Comparison of ENCODE assay signal across 8 cellular contexts in the genomic region with DNA sequence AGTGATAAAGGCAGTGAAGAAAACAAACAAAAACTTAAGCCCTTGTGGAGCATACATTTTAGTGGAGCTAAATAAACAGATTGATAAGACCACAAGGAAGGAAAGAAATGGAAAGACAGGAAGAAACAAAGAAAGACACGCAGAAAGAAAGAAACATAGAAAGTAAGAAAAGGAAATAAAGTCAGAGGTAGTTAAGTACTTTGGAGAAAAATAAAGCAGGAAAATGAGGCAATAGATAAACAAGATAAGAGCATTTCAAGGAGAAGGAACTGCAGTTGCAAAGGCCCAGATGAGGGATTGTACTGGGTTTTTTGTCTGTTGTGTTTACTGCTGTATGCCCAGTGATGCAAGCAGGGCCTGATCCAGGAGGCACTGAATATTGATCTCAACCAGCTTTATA. TPM values are rescaled to one million over a fixed set of nuclear protein-coding genes. Genes with fewer than 3 reads are reported as not detected.
A peak's percentile ranks its signal among the peaks of the same experiment; 100 is the strongest.
DNase-seq lines count a peak whose midpoint lies in the region; ATAC-seq lines count a peak whose summit lies in the region.

No MANE protein-coding gene starts in this region.

- no peak overlapping the region for H2BK12ac ChIP-seq in neuronal stem cell (ENCODE audit: low read length)

- H3K9me3 ChIP-seq in iPS-20b (ENCODE audit: insufficient read depth, low read depth, low read length), result no peaks in the 10 kb centered on the region
- no peaks in the 10 kb centered on the region for H3K9me3 ChIP-seq in subcutaneous abdominal adipose tissue (ENCODE audit: control insufficient read depth in 5 of 5, low read length in 5 of 5)
- peaks cover 2 to 6% of the 10 kb centered on the region in 2 donors for H3K9me3 ChIP-seq in neuronal stem cell (replicated peaks in 1 of 2; ENCODE audit: control insufficient read depth in 2 of 2, insufficient read depth in 1 of 2, low read depth in 1 of 2, low read length in 2 of 2)

- no peak overlapping the region for H3K18ac ChIP-seq in neuronal stem cell (ENCODE audit: low read length)

- no peak overlapping the region for H2AFZ ChIP-seq in neuronal stem cell (ENCODE audit: low read length)

- H3K4me3 ChIP-seq in iPS-20b (ENCODE audit: low read length), result peak overlapping the region; percentile 73
- H3K4me3 ChIP-seq in subcutaneous abdominal adipose tissue (ENCODE audit: low read depth in 1 of 5, low read length in 5 of 5), result peak overlapping the region in 4 of 5 donors; percentile 80 to 97 (median 83)
- H3K4me3 ChIP-seq in neuronal stem cell (ENCODE audit: low read length in 2 of 2), result peak overlapping the region in 1 of 2 donors; percentile 64

- H3K4me3 Mint-ChIP-seq in activated T-cell treated with anti-CD3 and anti-CD28 coated beads, Interleukin-2, amount 50 U/mL, for 72 hours, result peak overlapping the region; percentile 86 to 96
- H3K4me3 Mint-ChIP-seq in activated T-helper 17 cell treated with anti-CD3 and anti-CD28 coated beads, Interleukin-2, amount 50 U/mL, for 72 hours, result peak overlapping the region; percentile 88

- no peak overlapping the region for H2BK5ac ChIP-seq in neuronal stem cell (ENCODE audit: low read length)

- no peak overlapping the region for H3K27ac ChIP-seq in iPS-20b (ENCODE audit: low read length)
- peak overlapping the region; percentile 94 for H3K27ac ChIP-seq in subcutaneous abdominal adipose tissue (ENCODE audit: low read depth, low read length)
- H3K27ac ChIP-seq in neuronal stem cell (replicated peaks; ENCODE audit: low read length), result no peak overlapping the region

- no peak overlapping the region for H2BK120ac ChIP-seq in neuronal stem cell (ENCODE audit: low read depth, low read length)

- peaks cover 9 to 22% of the 10 kb centered on the region in 2 donors for H3K36me3 Mint-ChIP-seq in activated T-cell treated with anti-CD3 and anti-CD28 coated beads, Interleukin-2, amount 50 U/mL, for 72 hours (ENCODE audit: insufficient read depth in 2 of 2)
- peaks cover 47% of the 10 kb centered on the region for H3K36me3 Mint-ChIP-seq in activated T-helper 17 cell treated with anti-CD3 and anti-CD28 coated beads, Interleukin-2, amount 50 U/mL, for 72 hours (ENCODE audit: low read depth)

- no peak for DNase-seq in activated T-cell treated with anti-CD3 and anti-CD28 coated beads, Interleukin-2, amount 50 U/mL, for 72 hours
- DNase-seq in activated T-cell treated with anti-CD3 and anti-CD28 coated beads, Interleukin-2, amount 50 U/mL, for 48 hours, result no peak
- DNase-seq in NCI-H69 (lab: John Stamatoyannopoulos, UW) (no peak), neuronal stem cell (ENCODE audit: low spot score) (no peak)

- no peak overlapping the region for H3K4ac ChIP-seq in neuronal stem cell (ENCODE audit: low read length)

- peaks cover 2% of the 10 kb centered on the region for H3K79me1 ChIP-seq in neuronal stem cell (ENCODE audit: low read depth, low read length)

- H4K8ac ChIP-seq in neuronal stem cell (ENCODE audit: low read depth, low read length), result no peak overlapping the region

- peak overlapping the region; percentile 92 for H3K27ac Mint-ChIP-seq in activated T-cell treated with anti-CD3 and anti-CD28 coated beads, Interleukin-2, amount 50 U/mL, for 72 hours
- peak overlapping the region; percentile 84 for H3K27ac Mint-ChIP-seq in activated T-helper 17 cell treated with anti-CD3 and anti-CD28 coated beads, Interleukin-2, amount 50 U/mL, for 72 hours

- H3K4me2 ChIP-seq in neuronal stem cell (ENCODE audit: insufficient read depth, low read length, poor library complexity, severe bottlenecking), result no peak overlapping the region

- H4K91ac ChIP-seq in neuronal stem cell (ENCODE audit: low read depth, low read length, poor library complexity), result no peak overlapping the region

- no peak for ATAC-seq in activated T-cell treated with anti-CD3 and anti-CD28 coated beads, Interleukin-2, amount 50 U/mL, for 72 hours (replicated peaks in 1 of 2)
- no peak for ATAC-seq in activated T-helper 17 cell treated with anti-CD3 and anti-CD28 coated beads, Interleukin-2, amount 50 U/mL, for 72 hours (replicated peaks)
- no peak for ATAC-seq in GM21526 (IDR thresholded peaks at IDR 0.05; ENCODE audit: low FRiP score, unreplicated experiment)

- H3K9ac ChIP-seq in iPS-20b (ENCODE audit: low read depth, low read length), result peak overlapping the region; percentile 79; the same call in 1 of the 2 replicates
- peak overlapping the region in 4 of 5 donors; percentile 83 to 94 (median 89) for H3K9ac ChIP-seq in subcutaneous abdominal adipose tissue (ENCODE audit: low read length in 5 of 5)
- no peak overlapping the region for H3K9ac ChIP-seq in neuronal stem cell (ENCODE audit: low read depth, low read length, poor library complexity)

- H3K14ac ChIP-seq in neuronal stem cell (ENCODE audit: low read length), result no peak overlapping the region

- H3K27me3 ChIP-seq in iPS-20b (ENCODE audit: insufficient read depth, low read length) (peaks cover 14% of the 10 kb centered on the region), subcutaneous abdominal adipose tissue (ENCODE audit: control insufficient read depth in 5 of 5, insufficient read depth in 4 of 5, low read length in 5 of 5) (peaks cover 0 to 4% (median 0%) of the 10 kb centered on the region in 5 donors), neuronal stem cell (ENCODE audit: control insufficient read depth in 3 of 3, insufficient read depth in 3 of 3, low read depth in 1 of 3, low read length in 3 of 3) (no peaks in the 10 kb centered on the region)

- no CpG with 5 or more reads among the region's 1 CpG for WGBS in neuronal stem cell (ENCODE audit: extremely low coverage in 2 of 2, insufficient read length in 2 of 2, insufficient replicate concordance in 1 of 2), 2 donors

- no peak overlapping the region for H3K23ac ChIP-seq in neuronal stem cell (ENCODE audit: low read depth, low read length, poor library complexity)

- H3K36me3 ChIP-seq in iPS-20b (ENCODE audit: insufficient read depth, low read depth, low read length) (peaks cover 15% of the 10 kb centered on the region; the same call in 1 of the 2 replicates), subcutaneous abdominal adipose tissue (ENCODE audit: control insufficient read depth in 5 of 5, insufficient read depth in 5 of 5, low read length in 5 of 5) (peaks cover 0 to 14% (median 14%) of the 10 kb centered on the region in 5 donors), neuronal stem cell (replicated peaks in 1 of 2; ENCODE audit: control insufficient read depth in 2 of 2, insufficient read depth in 2 of 2, low read length in 2 of 2) (peaks cover 8 to 16% of the 10 kb centered on the region in 2 donors)

- peaks cover 31% of the 10 kb centered on the region for H3K4me1 Mint-ChIP-seq in activated T-cell treated with anti-CD3 and anti-CD28 coated beads, Interleukin-2, amount 50 U/mL, for 72 hours (ENCODE audit: low read depth)
- peaks cover 15% of the 10 kb centered on the region for H3K4me1 Mint-ChIP-seq in activated T-helper 17 cell treated with anti-CD3 and anti-CD28 coated beads, Interleukin-2, amount 50 U/mL, for 72 hours

- H2BK15ac ChIP-seq in neuronal stem cell (ENCODE audit: low read length), result no peak overlapping the region

- H3K27me3 Mint-ChIP-seq in activated T-cell treated with anti-CD3 and anti-CD28 coated beads, Interleukin-2, amount 50 U/mL, for 72 hours (ENCODE audit: low read depth), result no peaks in the 10 kb centered on the region
- H3K27me3 Mint-ChIP-seq in activated T-helper 17 cell treated with anti-CD3 and anti-CD28 coated beads, Interleukin-2, amount 50 U/mL, for 72 hours, result no peaks in the 10 kb centered on the region

- peaks cover 6% of the 10 kb centered on the region; the same call in 1 of the 2 replicates for H3K4me1 ChIP-seq in iPS-20b (ENCODE audit: insufficient read depth, low read length)
- H3K4me1 ChIP-seq in subcutaneous abdominal adipose tissue (ENCODE audit: control insufficient read depth in 5 of 5, insufficient read depth in 5 of 5, low read length in 5 of 5), result peaks cover 10 to 44% (median 39%) of the 10 kb centered on the region in 5 donors
- H3K4me1 ChIP-seq in neuronal stem cell (ENCODE audit: control insufficient read depth in 2 of 2, insufficient read depth in 1 of 2, low read depth in 1 of 2, low read length in 2 of 2), result peaks cover 2 to 9% of the 10 kb centered on the region in 2 donors

- H3K9me3 Mint-ChIP-seq in activated T-cell treated with anti-CD3 and anti-CD28 coated beads, Interleukin-2, amount 50 U/mL, for 72 hours, result peaks cover 0 to 2% of the 10 kb centered on the region in 2 donors
- no peaks in the 10 kb centered on the region for H3K9me3 Mint-ChIP-seq in activated T-helper 17 cell treated with anti-CD3 and anti-CD28 coated beads, Interleukin-2, amount 50 U/mL, for 72 hours

- no peak overlapping the region for H2AK5ac ChIP-seq in neuronal stem cell (ENCODE audit: low read depth, low read length)

RNA-seq across cellular contexts. Expression of a gene that starts 1.0 kb away (rescaled TPM):
- total RNA-seq in activated T-cell treated with anti-CD3 and anti-CD28 coated beads, Interleukin-2, amount 50 U/mL, for 72 hours, result 10 to 100 TPM; 86.5 to 89.1 TPM
- total RNA-seq in activated T-helper 17 cell treated with anti-CD3 and anti-CD28 coated beads, Interleukin-2, amount 50 U/mL, for 72 hours, result 10 to 100 TPM; 41.2 to 68.7 TPM
- polyA plus RNA-seq in neuronal stem cell (2013, experiment 1 of 2), result 14.1 TPM
- 13.2 TPM for polyA plus RNA-seq in neuronal stem cell (2013, experiment 2 of 2)

RNA-seq across cellular contexts. Expression of a gene that starts 1.4 kb away (rescaled TPM):
- 10 to 100 TPM; 38.2 to 40.7 TPM for total RNA-seq in activated T-cell treated with anti-CD3 and anti-CD28 coated beads, Interleukin-2, amount 50 U/mL, for 72 hours
- total RNA-seq in activated T-helper 17 cell treated with anti-CD3 and anti-CD28 coated beads, Interleukin-2, amount 50 U/mL, for 72 hours, result 10 to 100 TPM; 37.9 to 41.2 TPM
- polyA plus RNA-seq in neuronal stem cell (2013, experiment 1 of 2), result 17.7 TPM
- 18.7 TPM for polyA plus RNA-seq in neuronal stem cell (2013, experiment 2 of 2)

RNA-seq across cellular contexts. Expression of a gene that starts 11.2 kb away (rescaled TPM):
- under 1 TPM; 0.69 to 0.70 TPM for total RNA-seq in activated T-cell treated with anti-CD3 and anti-CD28 coated beads, Interleukin-2, amount 50 U/mL, for 72 hours
- total RNA-seq in activated T-helper 17 cell treated with anti-CD3 and anti-CD28 coated beads, Interleukin-2, amount 50 U/mL, for 72 hours, result under 1 TPM; 0.24 to 0.86 TPM
- 1.3 TPM for polyA plus RNA-seq in neuronal stem cell (2013, experiment 1 of 2)
- polyA plus RNA-seq in neuronal stem cell (2013, experiment 2 of 2), result 1.2 TPM

RNA-seq across cellular contexts. Expression of a gene that starts 22.7 kb away (rescaled TPM):
- total RNA-seq in activated T-cell treated with anti-CD3 and anti-CD28 coated beads, Interleukin-2, amount 50 U/mL, for 72 hours, result 100 to 1,000 TPM; 122 to 151 TPM
- 100 to 1,000 TPM in 1 of 2 donors, 10 to 100 TPM in 1; 92.3 to 156 TPM for total RNA-seq in activated T-helper 17 cell treated with anti-CD3 and anti-CD28 coated beads, Interleukin-2, amount 50 U/mL, for 72 hours
- polyA plus RNA-seq in neuronal stem cell (2013, experiment 1 of 2), result 6.6 TPM
- 6.7 TPM for polyA plus RNA-seq in neuronal stem cell (2013, experiment 2 of 2)

RNA-seq across cellular contexts. Expression of a gene that starts 29.7 kb away (rescaled TPM):
- total RNA-seq in activated T-cell treated with anti-CD3 and anti-CD28 coated beads, Interleukin-2, amount 50 U/mL, for 72 hours, result 10 to 100 TPM; 21.1 to 30.1 TPM
- total RNA-seq in activated T-helper 17 cell treated with anti-CD3 and anti-CD28 coated beads, Interleukin-2, amount 50 U/mL, for 72 hours, result 10 to 100 TPM; 27.5 to 49.3 TPM
- polyA plus RNA-seq in neuronal stem cell (2013, experiment 1 of 2), result 35.8 TPM
- polyA plus RNA-seq in neuronal stem cell (2013, experiment 2 of 2), result 34.7 TPM
